Comparison of ENCODE assay signal across 13 cellular contexts in the genomic region with DNA sequence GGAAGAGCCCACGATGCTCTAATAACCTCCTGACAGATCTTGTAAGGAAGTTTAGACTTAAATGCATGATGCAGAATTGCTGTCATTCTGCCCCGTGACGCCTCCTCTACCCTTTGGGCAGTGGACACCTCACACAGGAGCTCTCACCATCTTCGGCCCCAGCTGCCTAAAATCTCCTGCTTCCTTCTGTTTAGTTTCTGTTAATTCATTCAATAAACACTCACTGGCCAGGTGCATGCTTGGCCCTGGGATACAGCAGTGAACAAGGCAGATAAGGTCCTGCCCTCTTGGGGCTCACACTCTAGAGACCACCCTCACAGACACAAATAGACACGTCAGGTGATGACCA.
DNase-seq lines count a peak whose midpoint lies in the region; ATAC-seq and TF ChIP-seq lines count a peak whose summit lies in the region.
"Had no signal": no experiment of that assay in that cellular context is flagged by ENCODE, and none has a peak within 500 bp of the region (broad histone marks: within the 10 kb centered on the region; RNA-seq: fewer than 3 reads in every experiment).

No MANE protein-coding gene starts in this region.

- H3K4me1 Mint-ChIP-seq in nephron progenitor cell: peaks cover 26% of the 10 kb centered on the region

- H3K9me3 ChIP-seq in BLaER1 (peaks cover 23% of the 10 kb centered on the region), spleen (no peaks in the 10 kb centered on the region), left lung (no peaks in the 10 kb centered on the region)
- H3K9me3 ChIP-seq in BLaER1 treated with 17β-estradiol and CSF1 and Interleukin-3, amounts not matched to agents 10 nM and 100 nM (replicated peaks in 1 of 11): peaks cover 8 to 22% (median 17%) of the 10 kb centered on the region in 11 experiments; a peak in 20 of 22 replicates

- TF ChIP-seq CTCF in nephron progenitor cell (IDR thresholded peaks at IDR 0.05) (no peak), spleen (IDR thresholded peaks at IDR 0.05 in 8 of 11, conservative IDR thresholded peaks at IDR 0.05 in 3 of 11) (no peak), left lung (IDR thresholded peaks at IDR 0.05) (no peak)

- H3K9ac ChIP-seq in BLaER1: no peak overlapping the region
- no peak overlapping the region for H3K9ac ChIP-seq in BLaER1 treated with 17β-estradiol and CSF1 and Interleukin-3, amounts not matched to agents 10 nM and 100 nM

- H3K4me3 ChIP-seq in BLaER1: no peak overlapping the region
- no peak overlapping the region for H3K4me3 ChIP-seq in BLaER1 treated with 17β-estradiol and CSF1 and Interleukin-3, amounts not matched to agents 10 nM and 100 nM
- no peak overlapping the region for H3K4me3 ChIP-seq in spleen
- no peak overlapping the region for H3K4me3 ChIP-seq in left lung
- H3K4me3 ChIP-seq: GM12878, GM23338 had no signal

- H3K36me3 ChIP-seq in BLaER1 (no peaks in the 10 kb centered on the region), spleen (no peaks in the 10 kb centered on the region), left lung (no peaks in the 10 kb centered on the region)
- no peaks in the 10 kb centered on the region for H3K36me3 ChIP-seq in BLaER1 treated with 17β-estradiol and CSF1 and Interleukin-3, amounts not matched to agents 10 nM and 100 nM

- no peak for TF ChIP-seq POLR2A in spleen (IDR thresholded peaks at IDR 0.05)

- no peak for ATAC-seq in left lung
- ATAC-seq: GM12878, GM23338 had no signal

- H3K36me3 Mint-ChIP-seq in nephron progenitor cell (ENCODE audit: low read depth): peaks cover 14% of the 10 kb centered on the region

- H3K4me3 Mint-ChIP-seq in nephron progenitor cell: no peak overlapping the region
- H3K4me3 Mint-ChIP-seq: CD4-positive, alpha-beta T cell; GM23338 had no signal

- H3K27ac ChIP-seq in BLaER1 (peak overlapping the region; percentile 49), spleen (no peak overlapping the region), left lung (no peak overlapping the region)
- no peak overlapping the region for H3K27ac ChIP-seq in BLaER1 treated with 17β-estradiol and CSF1 and Interleukin-3, amounts not matched to agents 10 nM and 100 nM

- H3K27me3 ChIP-seq in BLaER1 (no peaks in the 10 kb centered on the region), spleen (replicated peaks in 1 of 7) (peaks cover 0 to 14% (median 0%) of the 10 kb centered on the region in 7 donors), left lung (no peaks in the 10 kb centered on the region)
- no peaks in the 10 kb centered on the region for H3K27me3 ChIP-seq in BLaER1 treated with 17β-estradiol and CSF1 and Interleukin-3, amounts not matched to agents 10 nM and 100 nM

- peaks cover 17% of the 10 kb centered on the region for H3K27me3 Mint-ChIP-seq in nephron progenitor cell (ENCODE audit: low read depth, poor library complexity)

- H3K4me2 ChIP-seq in BLaER1: peak overlapping the region; percentile 43
- H3K4me2 ChIP-seq in BLaER1 treated with 17β-estradiol and CSF1 and Interleukin-3, amounts not matched to agents 10 nM and 100 nM: peak overlapping the region in 8 of 11 experiments; percentile 1 to 85 (median 30); a peak in 9 of 22 replicates
- H3K4me2 ChIP-seq: GM23338 had no signal

- H3K27ac Mint-ChIP-seq in nephron progenitor cell: peak overlapping the region; percentile 87
- H3K27ac Mint-ChIP-seq: CD4-positive, alpha-beta T cell; GM23338 had no signal

- peaks cover 22% of the 10 kb centered on the region for H3K9me3 Mint-ChIP-seq in nephron progenitor cell
- H3K9me3 Mint-ChIP-seq: CD4-positive, alpha-beta T cell had no signal

- H4K20me1 ChIP-seq in BLaER1: no peaks in the 10 kb centered on the region
- no peaks in the 10 kb centered on the region for H4K20me1 ChIP-seq in BLaER1 treated with 17β-estradiol and CSF1 and Interleukin-3, amounts not matched to agents 10 nM and 100 nM

- H3K4me1 ChIP-seq in BLaER1: peaks cover 58% of the 10 kb centered on the region
- peaks cover 0 to 63% (median 50%) of the 10 kb centered on the region in 10 experiments; a peak in 16 of 20 replicates for H3K4me1 ChIP-seq in BLaER1 treated with 17β-estradiol and CSF1 and Interleukin-3, amounts not matched to agents 10 nM and 100 nM
- H3K4me1 ChIP-seq in spleen: no peaks in the 10 kb centered on the region
- H3K4me1 ChIP-seq in left lung: peaks cover 0 to 6% of the 10 kb centered on the region in 2 donors

- WGBS in spleen, 5 donors: 81 to 91% (median 84%) methylated on average over 4 to 5 of the region's 5 CpGs

- intact Hi-C loops in spleen (cut with DNase I; ENCODE audit: low total_unique reads) (no loop called here), left lung (cut with DNase I) (no loop called here)

- DNase-seq in nephron progenitor cell (no peak), spleen (peak; percentile 56), left lung (no peak), GM03348 (ENCODE audit: low spot score) (no peak)
- DNase-seq: AML-193; C1 segment of cervical spinal cord; Calu3; CD4-positive, alpha-beta T cell; DMS 273 treated with DMSO at 0.1 percent for 48 hours had no signal
